Comparison of ENCODE assay signal across 23 cellular contexts in genomic region chr3:125033135-125033534, GRCh38. TPM values are rescaled to one million over a fixed set of nuclear protein-coding genes. Genes with fewer than 3 reads are reported as not detected.
DNase-seq lines count a peak whose midpoint lies in the region; ATAC-seq and TF ChIP-seq lines count a peak whose summit lies in the region.
"Had no signal": no experiment of that assay in that cellular context is flagged by ENCODE, and none has a peak within 500 bp of the region (broad histone marks: within the 10 kb centered on the region; RNA-seq: fewer than 3 reads in every experiment).

No MANE protein-coding gene starts in this region.

- peak overlapping the region; percentile 7 for H2AK5ac ChIP-seq in mesenchymal stem cell (ENCODE audit: low read length, severe bottlenecking)

- no peak overlapping the region for H3K4me3 ChIP-seq in BLaER1 treated with 17β-estradiol and CSF1 and Interleukin-3, amounts not matched to agents 10 nM and 100 nM
- H3K4me3 ChIP-seq in mesenchymal stem cell (ENCODE audit: insufficient read depth in 1 of 2, low read depth in 1 of 2, low read length in 2 of 2) (no peak overlapping the region), sigmoid colon (no peak overlapping the region)
- H3K4me3 ChIP-seq: ascending aorta, upper lobe of right lung had no signal

- no peaks in the 10 kb centered on the region for H3K27me3 ChIP-seq in BLaER1 treated with 17β-estradiol and CSF1 and Interleukin-3, amounts not matched to agents 10 nM and 100 nM
- H3K27me3 ChIP-seq in mesenchymal stem cell (ENCODE audit: control insufficient read depth in 1 of 2, insufficient read depth in 1 of 2, low read length in 2 of 2) (no peaks in the 10 kb centered on the region), sigmoid colon (no peaks in the 10 kb centered on the region)
- H3K27me3 ChIP-seq: ascending aorta, upper lobe of right lung had no signal

- H3K4me1 Mint-ChIP-seq in T-cell: peaks cover 25 to 47% (median 44%) of the 10 kb centered on the region in 3 donors

- H3K9me3 Mint-ChIP-seq in T-cell: peaks cover 0 to 8% (median 5%) of the 10 kb centered on the region in 3 donors

- intact Hi-C loops in sigmoid colon (cut with DNase I): no loop called here

- no peak overlapping the region for H3K23ac ChIP-seq in mesenchymal stem cell (ENCODE audit: low read length in 2 of 2)

- peaks cover 28% of the 10 kb centered on the region for H3K79me1 ChIP-seq in mesenchymal stem cell (replicated peaks; ENCODE audit: low read length, poor library complexity, severe bottlenecking)

- no peak for TF ChIP-seq EP300 in sigmoid colon (IDR thresholded peaks at IDR 0.05)

- POLR2A ChIA-PET in RWPE1 (lab: Yijun Ruan, JAX; ENCODE audit: low non-redundant PET): no interaction called here
- POLR2A ChIA-PET in T-cell (lab: Charles Lee): interaction anchor here (0.6 to 1.3 kb wide), 3 partner anchors 9 to 23 kb away, joined by 3 read pairs; no protein-coding TSS in a partner anchor

- H3K9me3 ChIP-seq in BLaER1 treated with 17β-estradiol and CSF1 and Interleukin-3, amounts not matched to agents 10 nM and 100 nM (replicated peaks in 1 of 11): peaks cover 16 to 24% (median 18%) of the 10 kb centered on the region in 11 experiments; a peak in 21 of 22 replicates
- H3K9me3 ChIP-seq in mesenchymal stem cell (ENCODE audit: control insufficient read depth, low read length): peaks cover 12% of the 10 kb centered on the region
- peaks cover 0 to 5% (median 0%) of the 10 kb centered on the region in 4 donors for H3K9me3 ChIP-seq in sigmoid colon
- H3K9me3 ChIP-seq: upper lobe of right lung had no signal

- no peak overlapping the region for H4K8ac ChIP-seq in mesenchymal stem cell (ENCODE audit: low read length)

- no peak overlapping the region for H2AFZ ChIP-seq in mesenchymal stem cell (ENCODE audit: low read depth, low read length)

- H3K4me3 Mint-ChIP-seq in T-cell: no peak overlapping the region
- H3K4me3 Mint-ChIP-seq: activated naive CD8-positive, alpha-beta T cell; activated T-helper 17 cell treated with anti-CD3 and anti-CD28 coated beads, Interleukin-2, amount 50 U/mL, for 72 hours; CD4-positive, alpha-beta memory T cell; memory B cell; stimulated activated naive CD8-positive, alpha-beta T cell treated with anti-CD3 and anti-CD28 coated beads, Interleukin-15, amount 100 ng/mL, for 72 hours; T-helper 17 cell had no signal

- WGBS in mesenchymal stem cell: 94% methylated on average over 5 of the region's 5 CpGs
- 74 to 84% methylated on average over 5 of the region's 5 CpGs for WGBS in sigmoid colon, 2 donors

- H3K36me3 ChIP-seq in BLaER1 treated with 17β-estradiol and CSF1 and Interleukin-3, amounts not matched to agents 10 nM and 100 nM: peaks cover 8 to 30% (median 11%) of the 10 kb centered on the region in 11 experiments; a peak in 17 of 22 replicates
- H3K36me3 ChIP-seq in mesenchymal stem cell (ENCODE audit: control insufficient read depth in 1 of 2, insufficient read depth in 2 of 2, low read depth in 1 of 2, low read length in 2 of 2): peaks cover 15 to 23% of the 10 kb centered on the region in 2 experiments
- peaks cover 0 to 11% (median 3%) of the 10 kb centered on the region in 4 donors for H3K36me3 ChIP-seq in sigmoid colon

- peak overlapping the region in 7 of 11 experiments; percentile 63 to 79 (median 70); a peak in 13 of 22 replicates for H3K4me2 ChIP-seq in BLaER1 treated with 17β-estradiol and CSF1 and Interleukin-3, amounts not matched to agents 10 nM and 100 nM
- H3K4me2 ChIP-seq in mesenchymal stem cell (ENCODE audit: low read length, poor library complexity, severe bottlenecking): no peak overlapping the region

- no peak for TF ChIP-seq CTCF in RWPE1 (conservative IDR thresholded peaks at IDR 0.05; ENCODE audit: low read depth)
- no peak for TF ChIP-seq CTCF in sigmoid colon (IDR thresholded peaks at IDR 0.05)

- H2BK15ac ChIP-seq in mesenchymal stem cell (ENCODE audit: low read depth, poor library complexity, severe bottlenecking): no peak overlapping the region

- H3K36me3 Mint-ChIP-seq in T-cell: peaks cover 32% of the 10 kb centered on the region

- peak overlapping the region in 2 of 11 experiments; percentile 32 to 47; a peak in 1 of 22 replicates for H3K27ac ChIP-seq in BLaER1 treated with 17β-estradiol and CSF1 and Interleukin-3, amounts not matched to agents 10 nM and 100 nM
- H3K27ac ChIP-seq in RWPE1 (peak overlapping the region; percentile 43; the same call in 1 of the 2 replicates), mesenchymal stem cell (ENCODE audit: low read length, poor library complexity, severe bottlenecking) (no peak overlapping the region), sigmoid colon (peak overlapping the region in 3 of 4 donors; percentile 4 to 53 (median 28))
- H3K27ac ChIP-seq: HL-60, WERI-Rb-1 had no signal

- H2BK5ac ChIP-seq in mesenchymal stem cell (ENCODE audit: low read depth, low read length, poor library complexity, severe bottlenecking): no peak overlapping the region

- DNase-seq in RWPE1 (ENCODE audit: low spot score) (no peak), mesenchymal stem cell (peak; percentile 2), sigmoid colon (no peak), NCI-H146 (lab: John Stamatoyannopoulos, UW) (no peak), T-cell (no peak)
- DNase-seq: activated CD4-positive, alpha-beta T cell treated with anti-CD3 and anti-CD28 coated beads, Interleukin-2, amount 50 U/mL, for 1 hour; CD4-positive, alpha-beta memory T cell; cerebellar nuclear complex; DMS 273 treated with DMSO at 0.1 percent for 48 hours; NCI-H1105 treated with DMSO at 0.1 percent for 48 hours; NCI-H2081; stimulated activated CD4-positive, alpha-beta T cell treated with anti-CD3 and anti-CD28 coated beads, Interleukin-12 subunit alpha, Interleukin-12 subunit beta, amount 100 ng/mL, for 4 hours; stimulated activated naive CD8-positive, alpha-beta T cell treated with anti-CD3 and anti-CD28 coated beads, Interleukin-15, amount 100 ng/mL, for 72 hours; T-helper 17 cell; upper lobe of right lung; WERI-Rb-1 had no signal

- H2BK12ac ChIP-seq in mesenchymal stem cell (ENCODE audit: low read length in 2 of 2): peak overlapping the region in 1 of 2 experiments; percentile 87

- no peaks in the 10 kb centered on the region for H3K27me3 Mint-ChIP-seq in T-cell
- H3K27me3 Mint-ChIP-seq: activated naive CD8-positive, alpha-beta T cell; activated T-helper 17 cell treated with anti-CD3 and anti-CD28 coated beads, Interleukin-2, amount 50 U/mL, for 72 hours; CD4-positive, alpha-beta memory T cell; memory B cell; stimulated activated naive CD8-positive, alpha-beta T cell treated with anti-CD3 and anti-CD28 coated beads, Interleukin-15, amount 100 ng/mL, for 72 hours; T-helper 17 cell had no signal

- peaks cover 12 to 37% (median 23%) of the 10 kb centered on the region in 10 experiments for H3K4me1 ChIP-seq in BLaER1 treated with 17β-estradiol and CSF1 and Interleukin-3, amounts not matched to agents 10 nM and 100 nM
- H3K4me1 ChIP-seq in mesenchymal stem cell (ENCODE audit: control insufficient read depth, insufficient read depth, low read depth, low read length) (peaks cover 22% of the 10 kb centered on the region), sigmoid colon (peaks cover 0 to 32% (median 19%) of the 10 kb centered on the region in 4 donors)
- H3K4me1 ChIP-seq: upper lobe of right lung had no signal

- peak overlapping the region; percentile 57 for H2BK120ac ChIP-seq in mesenchymal stem cell (ENCODE audit: low read depth, low read length)

- H3K9ac ChIP-seq in BLaER1 treated with 17β-estradiol and CSF1 and Interleukin-3, amounts not matched to agents 10 nM and 100 nM: no peak overlapping the region
- no peak overlapping the region for H3K9ac ChIP-seq in mesenchymal stem cell (ENCODE audit: low read length)

- no peak overlapping the region for H3K27ac Mint-ChIP-seq in T-cell
- H3K27ac Mint-ChIP-seq: activated naive CD8-positive, alpha-beta T cell; activated T-helper 17 cell treated with anti-CD3 and anti-CD28 coated beads, Interleukin-2, amount 50 U/mL, for 72 hours; memory B cell; stimulated activated naive CD8-positive, alpha-beta T cell treated with anti-CD3 and anti-CD28 coated beads, Interleukin-15, amount 100 ng/mL, for 72 hours; T-helper 17 cell had no signal

- H4K20me1 ChIP-seq in BLaER1 treated with 17β-estradiol and CSF1 and Interleukin-3, amounts not matched to agents 10 nM and 100 nM: peaks cover 0 to 31% (median 0%) of the 10 kb centered on the region in 11 experiments; a peak in 5 of 22 replicates

- no peak overlapping the region for H4K91ac ChIP-seq in mesenchymal stem cell (ENCODE audit: low read length)

- peak overlapping the region in 1 of 2 experiments; percentile 43 for H3K4ac ChIP-seq in mesenchymal stem cell (ENCODE audit: low read depth in 1 of 2, low read length in 2 of 2)

- no peak overlapping the region for H3K18ac ChIP-seq in mesenchymal stem cell (ENCODE audit: low read depth in 1 of 2, low read length in 2 of 2)

- no peak overlapping the region for H3K14ac ChIP-seq in mesenchymal stem cell (ENCODE audit: low read length in 2 of 2)

- no peak for ATAC-seq in GM19328 (IDR thresholded peaks at IDR 0.05; ENCODE audit: unreplicated experiment)
- no peak for ATAC-seq in T-cell (replicated peaks in 1 of 4)
- ATAC-seq: activated T-helper 17 cell treated with anti-CD3 and anti-CD28 coated beads, Interleukin-2, amount 50 U/mL, for 72 hours; stimulated activated naive CD8-positive, alpha-beta T cell treated with anti-CD3 and anti-CD28 coated beads, Interleukin-15, amount 100 ng/mL, for 72 hours; T-helper 17 cell had no signal

- CTCF ChIA-PET in RWPE1 (lab: Yijun Ruan, JAX) (interaction anchor here (0.6 kb wide), 1 partner anchor 404 kb away, joined by 3 read pairs; no protein-coding TSS in a partner anchor), T-cell (lab: Charles Lee) (interaction anchor here in 1 of 2 donors (0.6 kb wide), 1 partner anchor 38 kb away, joined by 3 read pairs; no protein-coding TSS in a partner anchor)

- no peak for TF ChIP-seq POLR2A in sigmoid colon (IDR thresholded peaks at IDR 0.05)

RNA-seq across cellular contexts. Expression of gene HEG1, which starts 22.7 kb away (rescaled TPM):
- polyA plus RNA-seq in mesenchymal stem cell (2013, experiment 1 of 2): 134 TPM
- 130 TPM for polyA plus RNA-seq in mesenchymal stem cell (2013, experiment 2 of 2)
- 10 to 100 TPM; 24.5 to 61.6 (median 41.5) TPM for total RNA-seq in sigmoid colon
- 1 to 10 TPM in 2 of 3 donors, under 1 TPM in 1; 0.92 to 9.7 (median 1.8) TPM for polyA plus RNA-seq in sigmoid colon
- 10 to 100 TPM; 22.6 to 27.6 (median 25.6) TPM for total RNA-seq in T-cell
